Comparison of ENCODE assay signal across 1 cellular context in the genomic region with DNA sequence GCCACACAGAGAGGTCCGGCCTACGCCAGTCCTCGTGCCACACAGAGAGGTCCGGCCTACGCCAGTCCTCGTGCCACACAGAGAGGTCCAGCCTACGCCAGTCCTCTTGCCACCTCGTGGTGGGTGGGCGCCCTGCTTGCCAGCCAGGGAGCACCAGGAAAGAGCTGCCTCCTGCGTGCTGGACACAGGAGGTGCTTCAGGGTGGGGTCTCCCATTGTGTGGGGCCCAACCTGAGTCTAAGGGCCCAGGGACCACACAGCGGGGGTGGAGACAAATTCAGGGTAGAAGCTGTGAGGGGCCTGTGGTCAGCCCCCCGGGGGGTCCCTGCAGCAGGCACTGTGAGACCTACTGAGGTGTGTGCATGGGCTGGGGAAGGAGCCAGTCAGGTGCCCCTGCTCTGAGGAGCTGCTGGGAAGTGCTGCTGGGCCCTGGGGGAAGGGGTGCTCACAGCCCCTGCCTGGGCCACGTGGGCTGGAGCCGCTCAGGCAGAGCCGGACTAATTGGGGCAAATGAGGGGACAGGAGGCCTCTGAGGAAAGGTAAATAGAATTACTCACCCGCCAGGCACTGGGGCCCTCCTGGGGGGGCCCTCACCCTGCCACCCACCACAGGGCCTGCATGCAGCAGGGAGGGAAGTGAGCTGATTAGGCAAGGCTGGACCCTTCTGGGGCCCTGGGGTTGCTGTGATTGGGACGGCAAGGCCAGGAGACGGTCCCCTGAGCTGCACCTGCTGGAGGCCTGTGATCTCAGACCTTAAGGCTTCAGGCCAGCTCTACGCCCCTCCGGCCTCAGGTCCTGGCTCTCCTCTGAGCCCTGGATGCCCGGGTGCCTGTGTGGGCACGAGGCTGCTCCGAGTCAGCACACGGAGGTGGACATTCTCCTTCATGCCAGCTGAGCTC.
TF ChIP-seq lines count a peak whose summit lies in the region.

No MANE protein-coding gene starts in this region.

TF ChIP-seq in IMR-90, 13 proteins besides CTCF, POLR2A, EP300 and RAD21:
- TF ChIP-seq, protein P1, sequence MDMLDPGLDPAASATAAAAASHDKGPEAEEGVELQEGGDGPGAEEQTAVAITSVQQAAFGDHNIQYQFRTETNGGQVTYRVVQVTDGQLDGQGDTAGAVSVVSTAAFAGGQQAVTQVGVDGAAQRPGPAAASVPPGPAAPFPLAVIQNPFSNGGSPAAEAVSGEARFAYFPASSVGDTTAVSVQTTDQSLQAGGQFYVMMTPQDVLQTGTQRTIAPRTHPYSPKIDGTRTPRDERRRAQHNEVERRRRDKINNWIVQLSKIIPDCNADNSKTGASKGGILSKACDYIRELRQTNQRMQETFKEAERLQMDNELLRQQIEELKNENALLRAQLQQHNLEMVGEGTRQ (IDR thresholded peaks at IDR 0.05; ENCODE audit: low read depth, low read length): peak; percentile 45
- no peak for TF ChIP-seq RCOR1 (IDR thresholded peaks at IDR 0.05; ENCODE audit: insufficient replicate concordance, low read length)
